8 cellular contexts compared by ENCODE assay signal in genomic region chr5:54517512-54518145, GRCh38. TPM values are rescaled to one million over a fixed set of nuclear protein-coding genes. Genes with fewer than 3 reads are reported as not detected.
DNase-seq lines count a peak whose midpoint lies in the region; ATAC-seq and TF ChIP-seq lines count a peak whose summit lies in the region.

Gene SNX18, plus strand, starts transcription at chr5:54517759. Its CDS starts 194 bp downstream, at chr5:54517953.

- H3K9me2 ChIP-seq in OCI-LY7 (ENCODE audit: insufficient read depth, low read length): no peaks in the 10 kb centered on the region

- DNase-seq in DMS 273 (lab: John Stamatoyannopoulos, UW; ENCODE audit: unreplicated experiment): peak; percentile 98
- peak; percentile 95 for DNase-seq in OCI-LY7 (ENCODE audit: low spot score)
- peak; percentile 87 for DNase-seq in activated T-cell treated with anti-CD3 and anti-CD28 coated beads for 24 hours (ENCODE audit: low read depth)
- DNase-seq in epithelial cell of prostate (ENCODE audit: low read depth, low spot score): peak; percentile 61
- DNase-seq in stimulated activated CD8-positive, alpha-beta memory T cell treated with anti-CD3 and anti-CD28 coated beads, Interleukin-4, amount 100 ng/mL, for 4 hours (ENCODE audit: low read depth in 2 of 2, low spot score in 1 of 2): peak; percentile 77 to 84

- H3K36me3 ChIP-seq in HUES64 (ENCODE audit: insufficient read depth, low read length) (no peaks in the 10 kb centered on the region), OCI-LY7 (ENCODE audit: insufficient read depth, low read length) (no peaks in the 10 kb centered on the region), mucosa of rectum (ENCODE audit: control insufficient read depth in 2 of 2, insufficient read depth in 2 of 2, low read length in 2 of 2) (no peaks in the 10 kb centered on the region)

- no peaks in the 10 kb centered on the region for H3K79me2 ChIP-seq in OCI-LY7 (ENCODE audit: insufficient read depth, low read depth, low read length)

- H3K27ac ChIP-seq in HUES64 (ENCODE audit: low read depth, low read length) (peak within 1 kb of the TSS; percentile 62; the same call in 1 of the 2 replicates), OCI-LY7 (ENCODE audit: low read depth, low read length, poor library complexity, severe bottlenecking) (no peak within 1 kb of the TSS), epithelial cell of prostate (peak within 1 kb of the TSS; percentile 63), mucosa of rectum (ENCODE audit: low read depth in 2 of 2, low read length in 2 of 2) (peak within 1 kb of the TSS; percentile 78 to 87)

- peak within 1 kb of the TSS; percentile 83 for H2AFZ ChIP-seq in OCI-LY7 (ENCODE audit: low read length)

- H3K4me2 ChIP-seq in OCI-LY7 (ENCODE audit: low read length): peak within 1 kb of the TSS; percentile 75

- H3K27me3 ChIP-seq in HUES64 (ENCODE audit: insufficient read depth, low read length): peaks cover 23% of the 10 kb centered on the region
- H3K27me3 ChIP-seq in mucosa of rectum (ENCODE audit: control insufficient read depth in 2 of 2, insufficient read depth in 2 of 2, low read length in 2 of 2): no peaks in the 10 kb centered on the region

- POLR2A ChIA-PET in OCI-LY7 (lab: Charles Lee): interaction anchor here (0.9 to 1.4 kb wide), 2 partner anchors 131 to 327 kb away, joined by 3 to 4 read pairs; no protein-coding TSS in a partner anchor

- peaks cover 22% of the 10 kb centered on the region for H3K4me1 ChIP-seq in HUES64 (ENCODE audit: insufficient read depth, low read length)
- peaks cover 43% of the 10 kb centered on the region for H3K4me1 ChIP-seq in OCI-LY7 (ENCODE audit: insufficient read depth, low read length, poor library complexity, severe bottlenecking)
- peaks cover 13 to 18% of the 10 kb centered on the region in 2 donors for H3K4me1 ChIP-seq in mucosa of rectum (ENCODE audit: control insufficient read depth in 2 of 2, insufficient read depth in 2 of 2, low read length in 2 of 2)

- BruUV-seq in OCI-LY7 (replicated peaks; lab: Mats Ljungman, UMichigan): no TSS peak

- under 1% methylated on average over 88 of the region's 88 CpGs for WGBS in HUES64

- CTCF ChIA-PET in OCI-LY7 (lab: Charles Lee; ENCODE audit: unreplicated experiment): interaction anchor here (1.0 to 1.6 kb wide), 3 partner anchors 7 to 350 kb away, joined by 4 to 9 read pairs (median 5); no protein-coding TSS in a partner anchor

- peak within 1 kb of the TSS; percentile 84 for H3K4me3 ChIP-seq in HUES64 (ENCODE audit: low read length)
- peak within 1 kb of the TSS; percentile 83 for H3K4me3 ChIP-seq in OCI-LY7 (ENCODE audit: low read depth, low read length, poor library complexity, severe bottlenecking)
- peak within 1 kb of the TSS; percentile 81 to 83 for H3K4me3 ChIP-seq in mucosa of rectum (ENCODE audit: low read length in 2 of 2)

- no peaks in the 10 kb centered on the region for H3K9me3 ChIP-seq in HUES64 (ENCODE audit: insufficient read depth, low read depth, low read length)
- H3K9me3 ChIP-seq in OCI-LY7 (ENCODE audit: low read length): no peaks in the 10 kb centered on the region
- no peaks in the 10 kb centered on the region for H3K9me3 ChIP-seq in mucosa of rectum (ENCODE audit: control insufficient read depth in 2 of 2, low read length in 2 of 2)

- peak; percentile 95 for ATAC-seq in GM21447 (IDR thresholded peaks at IDR 0.05; ENCODE audit: unreplicated experiment)

- TF ChIP-seq CTCF in OCI-LY7 (conservative IDR thresholded peaks at IDR 0.05; ENCODE audit: low read length): peak; percentile 85

- H3K9ac ChIP-seq in HUES64 (ENCODE audit: low read depth, low read length): peak within 1 kb of the TSS; percentile 87
- H3K9ac ChIP-seq in mucosa of rectum (ENCODE audit: low read depth in 1 of 2, low read length in 2 of 2): peak within 1 kb of the TSS; percentile 74 to 83

- H4K20me1 ChIP-seq in OCI-LY7 (ENCODE audit: insufficient read depth, low read length): no peaks in the 10 kb centered on the region

- intact Hi-C loops in OCI-LY7 (cut with micrococcal nuclease; ENCODE audit: unreplicated experiment): loop anchor here (1.0 to 10.0 kb wide), 6 partner anchors 129 to 627 kb away; no protein-coding TSS in a partner anchor

RNA-seq across cellular contexts. Expression of gene SNX18, which starts in this region (rescaled TPM):
- 8.7 TPM for polyA plus RNA-seq in HUES64 (2013, experiment 1 of 2)
- 10.6 TPM for polyA plus RNA-seq in HUES64 (2013, experiment 2 of 2)
- 9.9 and 14.6 TPM in 2 replicates for total RNA-seq in OCI-LY7 (2014; rRNA removed; shearing (Covaris generic))
- 6.3 and 7.7 TPM in 2 replicates for total RNA-seq in OCI-LY7 (2022)
